In genomic region chr2:197088694-197089093, GRCh38 we compare ENCODE assay signal across 13 cellular contexts.
DNase-seq lines count a peak whose midpoint lies in the region; ATAC-seq and TF ChIP-seq lines count a peak whose summit lies in the region.
"Had no signal": no experiment of that assay in that cellular context is flagged by ENCODE, and none has a peak within 500 bp of the region (broad histone marks: within the 10 kb centered on the region; RNA-seq: fewer than 3 reads in every experiment).

No MANE protein-coding gene starts in this region.

- H3K9me3 Mint-ChIP-seq in CD4-positive, alpha-beta T cell: no peaks in the 10 kb centered on the region
- H3K9me3 Mint-ChIP-seq in chondrocyte (ENCODE audit: low read depth): no peaks in the 10 kb centered on the region
- no peaks in the 10 kb centered on the region for H3K9me3 Mint-ChIP-seq in natural killer cell treated with Interleukin-12 subunit alpha and Interleukin-12 subunit beta and Interleukin-15 and Interleukin-18, amount 100 ng/mL, for 72 hours

- H3K27me3 Mint-ChIP-seq in CD4-positive, alpha-beta T cell: no peaks in the 10 kb centered on the region
- H3K27me3 Mint-ChIP-seq in chondrocyte (ENCODE audit: low read depth): no peaks in the 10 kb centered on the region
- H3K27me3 Mint-ChIP-seq in natural killer cell treated with Interleukin-12 subunit alpha and Interleukin-12 subunit beta and Interleukin-15 and Interleukin-18, amount 100 ng/mL, for 72 hours: no peaks in the 10 kb centered on the region

- no peaks in the 10 kb centered on the region for H3K27me3 ChIP-seq in CD4-positive, alpha-beta T cell (ENCODE audit: control insufficient read depth, insufficient read depth, low read length)
- H3K27me3 ChIP-seq in BE2C: no peaks in the 10 kb centered on the region
- no peaks in the 10 kb centered on the region for H3K27me3 ChIP-seq in GM23248 (replicated peaks; ENCODE audit: insufficient read depth)
- H3K27me3 ChIP-seq: breast epithelium had no signal

- WGBS in GM23248 (ENCODE audit: low coverage in 1 of 2, low lambda C conversion rate in 2 of 2, missing lambda C conversion rate in 2 of 2), 2 experiments: 70 to 82% methylated on average over 5 of the region's 5 CpGs

- peaks cover 97% of the 10 kb centered on the region for H3K36me3 Mint-ChIP-seq in CD4-positive, alpha-beta T cell (ENCODE audit: low read depth)
- H3K36me3 Mint-ChIP-seq in chondrocyte (ENCODE audit: low read depth): peaks cover 3% of the 10 kb centered on the region
- H3K36me3 Mint-ChIP-seq in natural killer cell treated with Interleukin-12 subunit alpha and Interleukin-12 subunit beta and Interleukin-15 and Interleukin-18, amount 100 ng/mL, for 72 hours: peaks cover 40% of the 10 kb centered on the region

- H3K9me2 ChIP-seq in GM23248 (ENCODE audit: insufficient read depth): no peaks in the 10 kb centered on the region

- no peak overlapping the region for H3K4me2 ChIP-seq in GM23248 (ENCODE audit: unreplicated experiment)

- H4K20me1 ChIP-seq in GM23248 (ENCODE audit: insufficient read depth): no peaks in the 10 kb centered on the region

- peaks cover 41% of the 10 kb centered on the region for H3K4me1 ChIP-seq in BE2C
- 0 out of 2 replicates have a peak, but pooled peaks cover 3% of the 10 kb centered on the region for H3K4me1 ChIP-seq in GM23248 (ENCODE audit: insufficient read depth)
- H3K4me1 ChIP-seq: breast epithelium had no signal

- peaks cover 46% of the 10 kb centered on the region for H3K4me1 Mint-ChIP-seq in CD4-positive, alpha-beta T cell (ENCODE audit: low read depth)
- H3K4me1 Mint-ChIP-seq in chondrocyte (ENCODE audit: low read depth): peaks cover 20% of the 10 kb centered on the region
- H3K4me1 Mint-ChIP-seq in natural killer cell treated with Interleukin-12 subunit alpha and Interleukin-12 subunit beta and Interleukin-15 and Interleukin-18, amount 100 ng/mL, for 72 hours (ENCODE audit: low read depth in 2 of 2): peaks cover 19 to 24% of the 10 kb centered on the region in 2 donors

- no peaks in the 10 kb centered on the region for H3K9me3 ChIP-seq in CD4-positive, alpha-beta T cell (ENCODE audit: control insufficient read depth, low read length)
- H3K9me3 ChIP-seq in BE2C: no peaks in the 10 kb centered on the region
- H3K9me3 ChIP-seq in GM23248 (ENCODE audit: low read depth): no peaks in the 10 kb centered on the region
- H3K9me3 ChIP-seq: breast epithelium had no signal

- in situ Hi-C loops in GM23248 (cut with MboI): no loop called here

- no peak overlapping the region for H2AFZ ChIP-seq in GM23248

- TF ChIP-seq CTCF in CD4-positive, alpha-beta T cell (IDR thresholded peaks at IDR 0.05): no peak
- TF ChIP-seq CTCF in chondrocyte (IDR thresholded peaks at IDR 0.05) (no peak), BE2C (IDR thresholded peaks at IDR 0.05; ENCODE audit: low read depth, low read length) (no peak)

- CTCF ChIA-PET in CD4-positive, alpha-beta T cell (lab: Charles Lee): no interaction called here

- no peaks in the 10 kb centered on the region for H3K79me2 ChIP-seq in GM23248 (ENCODE audit: insufficient read depth)

- peak overlapping the region; percentile 59 for H3K27ac Mint-ChIP-seq in CD4-positive, alpha-beta T cell
- H3K27ac Mint-ChIP-seq in chondrocyte (ENCODE audit: unreplicated experiment): peak overlapping the region; percentile 30
- peak overlapping the region; percentile 45 to 53 for H3K27ac Mint-ChIP-seq in natural killer cell treated with Interleukin-12 subunit alpha and Interleukin-12 subunit beta and Interleukin-15 and Interleukin-18, amount 100 ng/mL, for 72 hours

- no peak overlapping the region for H3K4me3 Mint-ChIP-seq in CD4-positive, alpha-beta T cell
- H3K4me3 Mint-ChIP-seq in chondrocyte (ENCODE audit: unreplicated experiment): no peak overlapping the region
- no peak overlapping the region for H3K4me3 Mint-ChIP-seq in natural killer cell treated with Interleukin-12 subunit alpha and Interleukin-12 subunit beta and Interleukin-15 and Interleukin-18, amount 100 ng/mL, for 72 hours

- POLR2A ChIA-PET in CD4-positive, alpha-beta T cell (lab: Charles Lee): no interaction called here

- no peak overlapping the region for H3K27ac ChIP-seq in CD4-positive, alpha-beta T cell (ENCODE audit: low read depth, low read length)
- no peak overlapping the region for H3K27ac ChIP-seq in GM23248
- H3K27ac ChIP-seq: breast epithelium had no signal

- H3K4me3 ChIP-seq in BE2C (ENCODE audit: low read depth, low read length): no peak overlapping the region
- H3K4me3 ChIP-seq in GM23248: no peak overlapping the region
- H3K4me3 ChIP-seq: breast epithelium had no signal

- intact Hi-C loops in CD4-positive, alpha-beta T cell (cut with DNase I, micrococcal nuclease): no loop called here

- no peaks in the 10 kb centered on the region for H3F3A ChIP-seq in GM23248 (ENCODE audit: insufficient read depth)

- no peak for ATAC-seq in CD4-positive, alpha-beta T cell (ENCODE audit: poor library complexity)
- ATAC-seq in natural killer cell treated with Interleukin-12 subunit alpha and Interleukin-12 subunit beta and Interleukin-15 and Interleukin-18, amount 100 ng/mL, for 72 hours: no peak

- H3K9ac ChIP-seq in GM23248: no peak overlapping the region

- no peaks in the 10 kb centered on the region for H3K36me3 ChIP-seq in BE2C
- H3K36me3 ChIP-seq in GM23248 (ENCODE audit: low read depth): no peaks in the 10 kb centered on the region
- H3K36me3 ChIP-seq: breast epithelium had no signal

- no peak for DNase-seq in CD4-positive, alpha-beta T cell
- DNase-seq in M059J (ENCODE audit: low read depth): peak; percentile 73
- no peak for DNase-seq in chondrocyte (ENCODE audit: low spot score)
- no peak for DNase-seq in natural killer cell treated with Interleukin-12 subunit alpha and Interleukin-12 subunit beta and Interleukin-15 and Interleukin-18, amount 100 ng/mL, for 72 hours (ENCODE audit: low spot score)
- DNase-seq in BE2C: no peak
- no peak for DNase-seq in AG08396 (ENCODE audit: low spot score)
- no peak for DNase-seq in GM23248
- DNase-seq in SK-N-DZ (ENCODE audit: low spot score): no peak
- DNase-seq: HCEC 1CT, mesendoderm, RPMI8226, small intestine had no signal
